ENCODE assay signal across 15 cellular contexts in the genomic region with DNA sequence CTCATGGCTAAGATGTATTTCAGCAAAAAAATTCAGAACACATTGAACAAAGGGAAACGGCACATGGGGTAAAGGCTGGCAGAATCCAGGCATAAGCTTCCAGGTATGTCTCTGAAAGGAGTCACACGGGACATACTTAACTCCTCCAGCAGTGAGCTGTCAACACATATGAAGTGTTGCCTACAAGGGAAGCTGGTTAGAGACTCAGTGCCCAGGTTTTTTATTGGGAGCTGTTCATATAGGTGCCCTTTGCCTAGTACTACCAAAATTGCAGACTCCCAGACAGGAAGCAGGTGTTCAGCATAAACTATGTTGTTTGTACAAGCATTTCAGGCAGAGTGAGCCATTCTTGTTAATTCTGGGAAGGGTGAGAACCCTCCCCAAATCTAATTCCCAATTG.
"Had no signal": no experiment of that assay in that cellular context is flagged by ENCODE, and none has a peak within 500 bp of the region (broad histone marks: within the 10 kb centered on the region; RNA-seq: fewer than 3 reads in every experiment).

No MANE protein-coding gene starts in this region.

- DNase-seq: activated CD4-positive, alpha-beta T cell treated with anti-CD3 and anti-CD28 coated beads, Interleukin-2, amount 50 U/mL, for 4 hours; activated naive CD8-positive, alpha-beta T cell treated with anti-CD3 and anti-CD28 coated beads for 36 hours; amniotic stem cell; caudate nucleus; effector memory CD8-positive, alpha-beta T cell; esophagus squamous epithelium; immature natural killer cell; kidney glomerular epithelial cell; mesendoderm; naive thymus-derived CD4-positive, alpha-beta T cell; ovary; psoas muscle; right lobe of liver; stimulated activated CD4-positive, alpha-beta T cell treated with anti-CD3 and anti-CD28 coated beads, Interleukin-4, amount 100 ng/mL, for 24 hours; testis had no signal
